In genomic region chrX:114037515-114037914, GRCh38 we compare ENCODE assay signal across 17 cellular contexts.
"Had no signal": no experiment of that assay in that cellular context is flagged by ENCODE, and none has a peak within 500 bp of the region (broad histone marks: within the 10 kb centered on the region; RNA-seq: fewer than 3 reads in every experiment).

No MANE protein-coding gene starts in this region.

- H3K4me1 ChIP-seq: sigmoid colon, suprapubic skin, thyroid gland had no signal

- H3K36me3 ChIP-seq: sigmoid colon, suprapubic skin, thyroid gland had no signal

- H3K4me3 ChIP-seq: lung, mucosa of descending colon, sigmoid colon, skin epidermis, suprapubic skin, thyroid gland had no signal

- ATAC-seq: left colon; left ventricle myocardium superior; mucosa of descending colon; naive thymus-derived CD8-positive, alpha-beta T cell had no signal

- H3K27ac ChIP-seq: sigmoid colon, skin epidermis, suprapubic skin, thyroid gland had no signal

- H3K9me3 ChIP-seq: mucosa of descending colon, sigmoid colon, suprapubic skin, thyroid gland had no signal

- H3K27me3 ChIP-seq: sigmoid colon, suprapubic skin, thyroid gland had no signal

- DNase-seq: foreskin melanocyte; head of caudate nucleus; hippocampal formation; left colon; left ventricle myocardium superior; mesenchymal stem cell; mucosa of descending colon; naive thymus-derived CD8-positive, alpha-beta T cell; posterior cingulate gyrus; sigmoid colon; stimulated activated CD4-positive, alpha-beta T cell treated with anti-CD3 and anti-CD28 coated beads, Interleukin-12 subunit alpha, Interleukin-12 subunit beta, amount 100 ng/mL, for 4 hours; stimulated activated CD4-positive, alpha-beta T cell treated with anti-CD3 and anti-CD28 coated beads, Interleukin-2, amount 100 ng/mL, for 48 hours; stimulated activated naive CD4-positive, alpha-beta T cell treated with Interleukin-2 at 50 U/mL for 16 hours; thyroid gland had no signal
